ENCODE assay signal across 1 cellular context in the genomic region with DNA sequence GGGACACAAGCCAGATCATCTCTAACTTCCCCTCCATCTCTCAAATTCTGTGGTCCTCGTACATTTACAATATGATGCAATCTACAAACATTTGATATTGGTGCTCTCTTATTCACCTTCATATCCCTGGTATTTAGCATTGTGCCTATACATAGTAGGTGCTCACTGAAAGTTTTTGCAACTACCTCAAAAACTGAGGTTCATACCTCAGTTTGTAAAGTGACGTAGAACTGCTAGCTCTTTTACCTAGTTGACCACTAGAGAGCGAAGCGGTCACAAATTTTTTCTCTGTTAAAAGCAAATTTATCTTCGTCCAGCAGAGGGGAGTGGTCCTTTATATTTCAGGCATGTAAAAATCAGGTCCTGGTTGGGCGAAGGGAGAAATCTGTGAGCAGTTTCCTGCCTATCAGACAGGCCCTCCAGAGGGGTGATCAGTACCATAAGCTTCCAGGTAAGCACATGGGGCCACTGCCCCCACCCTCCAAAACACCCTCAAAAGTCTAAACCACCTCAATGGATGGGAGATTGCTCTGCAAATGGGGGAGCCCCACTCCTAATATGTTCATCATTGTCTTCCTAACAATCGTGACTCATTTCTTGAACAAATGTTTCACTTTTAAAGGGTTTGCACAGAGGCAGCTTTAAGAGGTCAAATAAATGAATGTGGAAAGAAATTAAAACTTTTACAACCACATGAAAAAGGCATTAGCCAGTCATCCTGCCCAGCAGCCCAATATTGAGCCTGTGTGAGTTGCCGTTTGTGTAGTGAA.
TF ChIP-seq lines count a peak whose summit lies in the region.

No MANE protein-coding gene starts in this region.

TF ChIP-seq in K562, 482 proteins besides CTCF, POLR2A, EP300 and RAD21 (continued from another document):
- TF ChIP-seq, protein P1, sequence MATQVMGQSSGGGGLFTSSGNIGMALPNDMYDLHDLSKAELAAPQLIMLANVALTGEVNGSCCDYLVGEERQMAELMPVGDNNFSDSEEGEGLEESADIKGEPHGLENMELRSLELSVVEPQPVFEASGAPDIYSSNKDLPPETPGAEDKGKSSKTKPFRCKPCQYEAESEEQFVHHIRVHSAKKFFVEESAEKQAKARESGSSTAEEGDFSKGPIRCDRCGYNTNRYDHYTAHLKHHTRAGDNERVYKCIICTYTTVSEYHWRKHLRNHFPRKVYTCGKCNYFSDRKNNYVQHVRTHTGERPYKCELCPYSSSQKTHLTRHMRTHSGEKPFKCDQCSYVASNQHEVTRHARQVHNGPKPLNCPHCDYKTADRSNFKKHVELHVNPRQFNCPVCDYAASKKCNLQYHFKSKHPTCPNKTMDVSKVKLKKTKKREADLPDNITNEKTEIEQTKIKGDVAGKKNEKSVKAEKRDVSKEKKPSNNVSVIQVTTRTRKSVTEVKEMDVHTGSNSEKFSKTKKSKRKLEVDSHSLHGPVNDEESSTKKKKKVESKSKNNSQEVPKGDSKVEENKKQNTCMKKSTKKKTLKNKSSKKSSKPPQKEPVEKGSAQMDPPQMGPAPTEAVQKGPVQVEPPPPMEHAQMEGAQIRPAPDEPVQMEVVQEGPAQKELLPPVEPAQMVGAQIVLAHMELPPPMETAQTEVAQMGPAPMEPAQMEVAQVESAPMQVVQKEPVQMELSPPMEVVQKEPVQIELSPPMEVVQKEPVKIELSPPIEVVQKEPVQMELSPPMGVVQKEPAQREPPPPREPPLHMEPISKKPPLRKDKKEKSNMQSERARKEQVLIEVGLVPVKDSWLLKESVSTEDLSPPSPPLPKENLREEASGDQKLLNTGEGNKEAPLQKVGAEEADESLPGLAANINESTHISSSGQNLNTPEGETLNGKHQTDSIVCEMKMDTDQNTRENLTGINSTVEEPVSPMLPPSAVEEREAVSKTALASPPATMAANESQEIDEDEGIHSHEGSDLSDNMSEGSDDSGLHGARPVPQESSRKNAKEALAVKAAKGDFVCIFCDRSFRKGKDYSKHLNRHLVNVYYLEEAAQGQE (CRISPR knock-in tag; IDR thresholded peaks at IDR 0.05; ENCODE audit: low read depth), result no peak
- TF ChIP-seq SETDB1 (IDR thresholded peaks at IDR 0.05; ENCODE audit: low read length) (no peak), RCOR1 (IDR thresholded peaks at IDR 0.05; ENCODE audit: borderline replicate concordance in 1 of 2, low read depth in 2 of 2, low read length in 2 of 2) (peak in 1 of 2 experiments; percentile 42; a peak in 2 of 4 replicates), ETV5 (CRISPR knock-in tag; IDR thresholded peaks at IDR 0.05; ENCODE audit: low read depth) (no peak), POLR2G (IDR thresholded peaks at IDR 0.05; ENCODE audit: low read depth, low read length) (no peak), BDP1 (IDR thresholded peaks at IDR 0.05; ENCODE audit: insufficient read depth, insufficient read length) (no peak), CBX5 (IDR thresholded peaks at IDR 0.05; ENCODE audit: borderline replicate concordance, low read depth) (no peak), EP400 (IDR thresholded peaks at IDR 0.05) (peak; percentile 33)
- TF ChIP-seq, protein P2, sequence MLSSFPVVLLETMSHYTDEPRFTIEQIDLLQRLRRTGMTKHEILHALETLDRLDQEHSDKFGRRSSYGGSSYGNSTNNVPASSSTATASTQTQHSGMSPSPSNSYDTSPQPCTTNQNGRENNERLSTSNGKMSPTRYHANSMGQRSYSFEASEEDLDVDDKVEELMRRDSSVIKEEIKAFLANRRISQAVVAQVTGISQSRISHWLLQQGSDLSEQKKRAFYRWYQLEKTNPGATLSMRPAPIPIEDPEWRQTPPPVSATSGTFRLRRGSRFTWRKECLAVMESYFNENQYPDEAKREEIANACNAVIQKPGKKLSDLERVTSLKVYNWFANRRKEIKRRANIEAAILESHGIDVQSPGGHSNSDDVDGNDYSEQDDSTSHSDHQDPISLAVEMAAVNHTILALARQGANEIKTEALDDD (IDR thresholded peaks at IDR 0.05), result peak; percentile 57; the same call in 1 of the 2 replicates
- TF ChIP-seq, protein P3, sequence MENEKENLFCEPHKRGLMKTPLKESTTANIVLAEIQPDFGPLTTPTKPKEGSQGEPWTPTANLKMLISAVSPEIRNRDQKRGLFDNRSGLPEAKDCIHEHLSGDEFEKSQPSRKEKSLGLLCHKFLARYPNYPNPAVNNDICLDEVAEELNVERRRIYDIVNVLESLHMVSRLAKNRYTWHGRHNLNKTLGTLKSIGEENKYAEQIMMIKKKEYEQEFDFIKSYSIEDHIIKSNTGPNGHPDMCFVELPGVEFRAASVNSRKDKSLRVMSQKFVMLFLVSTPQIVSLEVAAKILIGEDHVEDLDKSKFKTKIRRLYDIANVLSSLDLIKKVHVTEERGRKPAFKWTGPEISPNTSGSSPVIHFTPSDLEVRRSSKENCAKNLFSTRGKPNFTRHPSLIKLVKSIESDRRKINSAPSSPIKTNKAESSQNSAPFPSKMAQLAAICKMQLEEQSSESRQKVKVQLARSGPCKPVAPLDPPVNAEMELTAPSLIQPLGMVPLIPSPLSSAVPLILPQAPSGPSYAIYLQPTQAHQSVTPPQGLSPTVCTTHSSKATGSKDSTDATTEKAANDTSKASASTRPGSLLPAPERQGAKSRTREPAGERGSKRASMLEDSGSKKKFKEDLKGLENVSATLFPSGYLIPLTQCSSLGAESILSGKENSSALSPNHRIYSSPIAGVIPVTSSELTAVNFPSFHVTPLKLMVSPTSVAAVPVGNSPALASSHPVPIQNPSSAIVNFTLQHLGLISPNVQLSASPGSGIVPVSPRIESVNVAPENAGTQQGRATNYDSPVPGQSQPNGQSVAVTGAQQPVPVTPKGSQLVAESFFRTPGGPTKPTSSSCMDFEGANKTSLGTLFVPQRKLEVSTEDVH (IDR thresholded peaks at IDR 0.05; ENCODE audit: low read depth, partially characterized antibody), result peak; percentile 56
- TF ChIP-seq, protein P4, sequence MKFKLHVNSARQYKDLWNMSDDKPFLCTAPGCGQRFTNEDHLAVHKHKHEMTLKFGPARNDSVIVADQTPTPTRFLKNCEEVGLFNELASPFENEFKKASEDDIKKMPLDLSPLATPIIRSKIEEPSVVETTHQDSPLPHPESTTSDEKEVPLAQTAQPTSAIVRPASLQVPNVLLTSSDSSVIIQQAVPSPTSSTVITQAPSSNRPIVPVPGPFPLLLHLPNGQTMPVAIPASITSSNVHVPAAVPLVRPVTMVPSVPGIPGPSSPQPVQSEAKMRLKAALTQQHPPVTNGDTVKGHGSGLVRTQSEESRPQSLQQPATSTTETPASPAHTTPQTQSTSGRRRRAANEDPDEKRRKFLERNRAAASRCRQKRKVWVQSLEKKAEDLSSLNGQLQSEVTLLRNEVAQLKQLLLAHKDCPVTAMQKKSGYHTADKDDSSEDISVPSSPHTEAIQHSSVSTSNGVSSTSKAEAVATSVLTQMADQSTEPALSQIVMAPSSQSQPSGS (CRISPR knock-in tag; IDR thresholded peaks at IDR 0.05), result no peak
TF ChIP-seq in K562: peak in this region for 59.
